In the genomic region with DNA sequence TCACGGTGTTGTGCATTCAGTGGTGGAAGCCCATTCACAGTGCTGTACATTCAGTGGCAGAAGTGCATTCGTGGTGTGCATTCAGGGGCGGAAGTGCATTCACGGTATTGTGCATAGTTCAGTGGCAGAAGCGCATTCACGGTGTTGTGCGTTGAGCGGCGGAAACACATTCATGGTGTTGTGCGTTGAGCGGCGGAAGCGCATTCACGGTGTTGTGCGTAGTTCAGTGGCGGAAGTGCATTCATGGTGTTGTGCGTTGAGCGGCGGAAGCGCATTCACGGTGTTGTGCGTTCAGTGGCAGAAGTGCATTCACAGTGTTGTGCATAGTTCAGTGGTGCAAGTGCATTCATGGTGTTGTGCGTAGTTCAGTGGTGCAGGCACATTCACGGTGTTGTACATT, we compare ENCODE assay signal across 23 cellular contexts.
"Had no signal": no experiment of that assay in that cellular context is flagged by ENCODE, and none has a peak within 500 bp of the region (broad histone marks: within the 10 kb centered on the region; RNA-seq: fewer than 3 reads in every experiment).

No MANE protein-coding gene starts in this region.

- H3K9me3 ChIP-seq: SJSA1 had no signal

- H3K9me3 Mint-ChIP-seq: activated T-cell treated with anti-CD3 and anti-CD28 coated beads, Interleukin-2, amount 50 U/mL, for 4 hours had no signal

- ATAC-seq: activated T-cell treated with anti-CD3 and anti-CD28 coated beads, Interleukin-2, amount 50 U/mL, for 4 hours; PC-3; SK-N-SH treated with all-trans-retinoic acid at 6 μM for 48 hours had no signal

- H3K4me1 ChIP-seq: SJSA1 had no signal

- H3K4me3 Mint-ChIP-seq: activated CD4-positive, alpha-beta memory T cell treated with anti-CD3 and anti-CD28 coated beads for 36 hours; activated CD4-positive, alpha-beta T cell treated with anti-CD3 and anti-CD28 coated beads, Interleukin-2, amount 10 ng/mL, durations not matched to agents 7 days and 5 days; activated naive CD8-positive, alpha-beta T cell; activated T-cell treated with anti-CD3 and anti-CD28 coated beads, Interleukin-2, amount 50 U/mL, for 4 hours had no signal

- FAIRE-seq: RCC 7860, TTC549 had no signal

- H3K4me1 Mint-ChIP-seq: activated CD4-positive, alpha-beta T cell treated with anti-CD3 and anti-CD28 coated beads, Interleukin-2, amount 10 ng/mL, durations not matched to agents 7 days and 5 days had no signal

- H3K27me3 ChIP-seq: brain microvascular endothelial cell, SJSA1 had no signal

- H3K4me3 ChIP-seq: SJSA1 had no signal

- H3K27ac Mint-ChIP-seq: activated CD4-positive, alpha-beta memory T cell treated with anti-CD3 and anti-CD28 coated beads for 36 hours; activated CD4-positive, alpha-beta T cell treated with anti-CD3 and anti-CD28 coated beads, Interleukin-2, amount 10 ng/mL, durations not matched to agents 7 days and 5 days; activated naive CD8-positive, alpha-beta T cell had no signal

- DNase-seq: activated CD4-positive, alpha-beta memory T cell treated with anti-CD3 and anti-CD28 coated beads for 36 hours; activated CD4-positive, alpha-beta T cell treated with anti-CD3 and anti-CD28 coated beads, Interleukin-2, amount 10 ng/mL, durations not matched to agents 7 days and 5 days; activated CD4-positive, CD25-positive, alpha-beta regulatory T cell; activated CD8-positive, alpha-beta memory T cell treated with anti-CD3 and anti-CD28 coated beads for 24 hours; activated effector memory CD4-positive, alpha-beta T cell treated with anti-CD3 and anti-CD28 coated beads, Interleukin-2, amount 50 U/mL, for 16 hours; activated naive CD4-positive, alpha-beta T cell treated with Interleukin-2 at 50 U/mL for 16 hours; activated T-cell treated with anti-CD3 and anti-CD28 coated beads, Interleukin-2, amount 50 U/mL, for 4 hours; brain microvascular endothelial cell; Kasumi-1; NCI-H1105 treated with DMSO at 0.1 percent for 48 hours; NCI-H1436 treated with DMSO at 0.1 percent for 48 hours; NCI-H187; NCI-H2081; NCI-H510A treated with DMSO at 0.1 percent for 48 hours; PC-3; SHP77; T-helper 2 cell; T1000 had no signal

- H3K27me3 Mint-ChIP-seq: activated CD4-positive, alpha-beta memory T cell treated with anti-CD3 and anti-CD28 coated beads for 36 hours; activated CD4-positive, alpha-beta T cell treated with anti-CD3 and anti-CD28 coated beads, Interleukin-2, amount 10 ng/mL, durations not matched to agents 7 days and 5 days; activated naive CD8-positive, alpha-beta T cell had no signal

- H3K27ac ChIP-seq: brain microvascular endothelial cell, SJSA1 had no signal
